26 cellular contexts compared by ENCODE assay signal in the genomic region with DNA sequence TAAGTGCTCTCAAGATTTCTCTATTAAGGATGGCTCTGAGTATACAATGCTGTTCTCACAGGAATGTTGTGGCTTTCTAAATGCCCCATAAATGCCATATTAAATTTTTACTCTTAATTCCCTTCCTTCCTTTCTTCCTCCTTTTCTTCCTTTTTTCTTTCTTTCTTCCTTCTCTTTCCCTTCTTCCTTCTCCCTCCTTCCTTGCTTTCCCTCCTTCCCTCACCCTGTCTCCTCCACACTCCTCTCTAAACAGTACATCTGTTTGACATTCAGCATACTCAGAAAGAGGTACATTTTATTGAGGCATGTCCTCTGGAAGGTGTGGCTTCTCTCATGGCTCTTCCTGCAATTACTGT. TPM values are rescaled to one million over a fixed set of nuclear protein-coding genes. Genes with fewer than 3 reads are reported as not detected.
"Had no signal": no experiment of that assay in that cellular context is flagged by ENCODE, and none has a peak within 500 bp of the region (broad histone marks: within the 10 kb centered on the region; RNA-seq: fewer than 3 reads in every experiment).

No MANE protein-coding gene starts in this region.

- DNase-seq: effector CD4-positive, alpha-beta T cell; endodermal cell; foreskin melanocyte; head of caudate nucleus; hippocampal formation; left lung; lower lobe of right lung; occipital lobe; pancreas; retina; sigmoid colon; stimulated activated CD4-positive, alpha-beta T cell treated with anti-CD3 and anti-CD28 coated beads, Interleukin-2, amount 100 ng/mL, for 24 hours; stimulated activated naive CD4-positive, alpha-beta T cell; trophoblast cell had no signal

- H3K36me3 ChIP-seq: left lung, lower lobe of right lung, pancreas, sigmoid colon had no signal

- FAIRE-seq: endothelial cell of umbilical vein, islet of Langerhans, pancreas, urothelium cell line had no signal

- H3K4me1 ChIP-seq: left lung, lower lobe of right lung, pancreas, sigmoid colon had no signal

- H3K27ac ChIP-seq: coronary artery, left lung, lower lobe of right lung, pancreas, sigmoid colon, skin epidermis had no signal

- H3K9me3 ChIP-seq: left lung, lower lobe of right lung, pancreas, sigmoid colon had no signal

- ATAC-seq: natural killer cell treated with Interleukin-12 subunit alpha and Interleukin-12 subunit beta and Interleukin-15 and Interleukin-18, amount 100 ng/mL, for 72 hours had no signal

- H3K27me3 ChIP-seq: left lung, pancreas had no signal

- H3K4me3 ChIP-seq: coronary artery, left lung, lower lobe of right lung, pancreas, sigmoid colon, skin epidermis had no signal

RNA-seq across cellular contexts. Expression of a gene that starts 0.4 kb away (rescaled TPM):
- total RNA-seq: chondrocyte; dermis microvascular lymphatic vessel endothelial cell; endodermal cell; endothelial cell of umbilical vein; left lung; lower lobe of right lung; mesothelial cell of epicardium; natural killer cell treated with Interleukin-12 subunit alpha and Interleukin-12 subunit beta and Interleukin-15 and Interleukin-18, amount 100 ng/mL, for 72 hours; occipital lobe; pancreas; progenitor cell of endocrine pancreas; sigmoid colon had no signal
- polyA plus RNA-seq: endothelial cell of umbilical vein, esophagus, thymus had no signal

RNA-seq across cellular contexts. Expression of a gene that starts 41.8 kb away (rescaled TPM):
- total RNA-seq: chondrocyte; dermis microvascular lymphatic vessel endothelial cell; endodermal cell; endothelial cell of umbilical vein; lower lobe of right lung; mesothelial cell of epicardium; natural killer cell treated with Interleukin-12 subunit alpha and Interleukin-12 subunit beta and Interleukin-15 and Interleukin-18, amount 100 ng/mL, for 72 hours; occipital lobe; pancreas; sigmoid colon had no signal
- polyA plus RNA-seq: endothelial cell of umbilical vein, esophagus, sigmoid colon had no signal
